ENCODE assay signal across 8 cellular contexts in the genomic region with DNA sequence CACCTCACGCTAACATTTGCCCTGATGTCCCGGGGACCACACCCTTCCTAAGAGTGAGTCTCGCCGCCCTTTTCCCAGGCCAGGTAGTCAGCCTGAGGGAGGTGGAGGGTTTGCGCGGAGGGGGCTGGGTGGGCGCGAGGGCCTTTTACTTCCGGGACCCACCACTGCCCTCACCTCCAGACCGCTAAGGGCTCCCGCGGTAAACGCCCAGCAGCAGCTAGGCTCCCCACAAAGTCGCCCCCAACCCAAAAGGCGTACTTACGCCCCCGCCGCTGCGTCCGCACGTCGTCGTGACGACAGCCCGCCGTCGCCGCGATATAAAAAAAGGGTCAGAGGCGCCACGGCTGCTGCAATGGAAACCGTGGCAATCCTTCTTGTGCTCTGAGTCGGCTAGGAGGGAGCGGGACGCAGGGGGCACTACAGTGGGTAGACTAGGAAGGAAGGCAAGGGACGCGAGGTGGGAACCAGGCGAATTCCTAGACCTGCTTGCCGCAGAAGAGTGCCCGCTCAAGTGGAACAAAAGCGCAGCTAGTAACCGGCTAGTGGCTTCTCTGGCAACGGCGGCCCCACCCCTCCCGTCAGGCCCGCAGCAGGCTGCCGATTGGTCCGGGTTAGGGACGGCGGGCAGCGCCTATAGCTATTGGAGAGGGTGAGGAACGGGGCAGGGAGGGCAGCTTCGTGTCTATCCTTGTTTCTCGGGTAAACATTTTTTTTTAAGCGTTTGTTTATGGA. TPM values are rescaled to one million over a fixed set of nuclear protein-coding genes. Genes with fewer than 3 reads are reported as not detected.
A peak's percentile ranks its signal among the peaks of the same experiment; 100 is the strongest.
DNase-seq lines count a peak whose midpoint lies in the region; FAIRE-seq and TF ChIP-seq lines count a peak whose summit lies in the region.

ODF2L (minus strand) TSS at position 553 of the 732 bp plus-strand sequence. CDS start 9,296 bp downstream, outside the sequence.

- H3K27ac ChIP-seq in SK-N-MC: peak within 1 kb of the TSS; percentile 46; the same call in 1 of the 2 replicates

- H3K4me3 Mint-ChIP-seq in HFFc6: peak within 1 kb of the TSS; percentile 96
- peak within 1 kb of the TSS; percentile 94 for H3K4me3 Mint-ChIP-seq in activated naive CD4-positive, alpha-beta T cell treated with anti-CD3 and anti-CD28 coated beads, Interleukin-2, amount 10 ng/mL, durations not matched to agents 7 days and 5 days

- H3K27ac Mint-ChIP-seq in HFFc6: peak within 1 kb of the TSS; percentile 95
- H3K27ac Mint-ChIP-seq in activated naive CD4-positive, alpha-beta T cell treated with anti-CD3 and anti-CD28 coated beads, Interleukin-2, amount 10 ng/mL, durations not matched to agents 7 days and 5 days: peak within 1 kb of the TSS; percentile 98

- DNase-seq in GM03348 (ENCODE audit: low spot score) (peak; percentile 96), HFFc6 (peak; percentile 85), NB4 (ENCODE audit: low read depth) (peak; percentile 90), SK-N-MC (ENCODE audit: low read depth, low spot score) (peak; percentile 18), frontal cortex (ENCODE audit: low spot score in 2 of 2) (peak; percentile 51 to 70), non-pigmented ciliary epithelial cell (ENCODE audit: low read depth) (peak; percentile 36), superior temporal gyrus (ENCODE audit: extremely low spot score) (peak; percentile 83)
- peak; percentile 95 for DNase-seq in activated naive CD4-positive, alpha-beta T cell treated with anti-CD3 and anti-CD28 coated beads, Interleukin-2, amount 10 ng/mL, durations not matched to agents 7 days and 5 days

- peaks cover 12% of the 10 kb centered on the region for H3K36me3 Mint-ChIP-seq in HFFc6 (ENCODE audit: low read depth)
- peaks cover 20% of the 10 kb centered on the region for H3K36me3 Mint-ChIP-seq in activated naive CD4-positive, alpha-beta T cell treated with anti-CD3 and anti-CD28 coated beads, Interleukin-2, amount 10 ng/mL, durations not matched to agents 7 days and 5 days

- 0 out of 2 replicates have a peak, but pooled peaks cover 2% of the 10 kb centered on the region for H3K27me3 Mint-ChIP-seq in HFFc6 (ENCODE audit: insufficient read depth)
- no peaks in the 10 kb centered on the region for H3K27me3 Mint-ChIP-seq in activated naive CD4-positive, alpha-beta T cell treated with anti-CD3 and anti-CD28 coated beads, Interleukin-2, amount 10 ng/mL, durations not matched to agents 7 days and 5 days

- H3K36me3 ChIP-seq in SK-N-MC (ENCODE audit: insufficient read depth, low read length): no peaks in the 10 kb centered on the region

- H3K9me3 Mint-ChIP-seq in HFFc6: no peaks in the 10 kb centered on the region
- no peaks in the 10 kb centered on the region for H3K9me3 Mint-ChIP-seq in activated naive CD4-positive, alpha-beta T cell treated with anti-CD3 and anti-CD28 coated beads, Interleukin-2, amount 10 ng/mL, durations not matched to agents 7 days and 5 days

- FAIRE-seq in frontal cortex (lab: Jason Lieb, UNC): no peak

- peaks cover 54% of the 10 kb centered on the region for H3K4me1 Mint-ChIP-seq in HFFc6 (ENCODE audit: low read depth)
- peaks cover 53% of the 10 kb centered on the region for H3K4me1 Mint-ChIP-seq in activated naive CD4-positive, alpha-beta T cell treated with anti-CD3 and anti-CD28 coated beads, Interleukin-2, amount 10 ng/mL, durations not matched to agents 7 days and 5 days

- H3K4me3 ChIP-seq in NB4 (ENCODE audit: low read depth, low read length): peak within 1 kb of the TSS; percentile 84
- peak within 1 kb of the TSS; percentile 99 for H3K4me3 ChIP-seq in SK-N-MC

- no peaks in the 10 kb centered on the region for H3K9me3 ChIP-seq in SK-N-MC (ENCODE audit: low read depth, low read length)

- H3K9ac ChIP-seq in SK-N-MC (ENCODE audit: insufficient read length): peak within 1 kb of the TSS; percentile 81

- CTCF ChIA-PET in activated naive CD4-positive, alpha-beta T cell treated with anti-CD3 and anti-CD28 coated beads, Interleukin-2, amount 10 ng/mL, durations not matched to agents 7 days and 5 days (lab: Charles Lee): interaction anchor here (0.8 to 1.7 kb wide), 5 partner anchors 8 to 309 kb away, joined by 3 to 5 read pairs (median 3); partner anchors contain the start of gene SH3GLB1

- TF ChIP-seq POLR2A in NB4 (IDR thresholded peaks at IDR 0.05; ENCODE audit: extremely low read depth, insufficient read length): peak; percentile 39

- no peak; the same call in 1 of the 2 replicates for TF ChIP-seq CTCF in HFFc6 (IDR thresholded peaks at IDR 0.05)
- no peak for TF ChIP-seq CTCF in NB4 (IDR thresholded peaks at IDR 0.05; ENCODE audit: low read depth, low read length)

RNA-seq across cellular contexts. Expression of gene ODF2L, which starts in this region (rescaled TPM):
- 10 to 100 TPM; 19.6 to 25.6 (median 21.0) TPM for total RNA-seq in HFFc6 (2021; fragmentation: NEBNext Ultra II Directional; extraction: Animal tissue kit (Norgen Biotek cat#: 25700))
- total RNA-seq in frontal cortex: 67.7 TPM

Comparison
In these comparisons a context has a peak if more than half of its experiments do, and no peak if none do; other contexts are left out.
1. Peak in every context shown above with its lines: DNase-seq, H3K4me3 ChIP-seq and H3K27ac ChIP-seq.
2. DNase-seq: peak in every context shown above with its lines; median percentile 96 in GM03348; 95 in activated naive CD4-positive, alpha-beta T cell treated with anti-CD3 and anti-CD28 coated beads, Interleukin-2, amount 10 ng/mL, durations not matched to agents 7 days and 5 days; 90 in NB4; 85 in HFFc6; 83 in superior temporal gyrus; 60 in frontal cortex; 36 in non-pigmented ciliary epithelial cell; 18 in SK-N-MC.